In the genomic region with DNA sequence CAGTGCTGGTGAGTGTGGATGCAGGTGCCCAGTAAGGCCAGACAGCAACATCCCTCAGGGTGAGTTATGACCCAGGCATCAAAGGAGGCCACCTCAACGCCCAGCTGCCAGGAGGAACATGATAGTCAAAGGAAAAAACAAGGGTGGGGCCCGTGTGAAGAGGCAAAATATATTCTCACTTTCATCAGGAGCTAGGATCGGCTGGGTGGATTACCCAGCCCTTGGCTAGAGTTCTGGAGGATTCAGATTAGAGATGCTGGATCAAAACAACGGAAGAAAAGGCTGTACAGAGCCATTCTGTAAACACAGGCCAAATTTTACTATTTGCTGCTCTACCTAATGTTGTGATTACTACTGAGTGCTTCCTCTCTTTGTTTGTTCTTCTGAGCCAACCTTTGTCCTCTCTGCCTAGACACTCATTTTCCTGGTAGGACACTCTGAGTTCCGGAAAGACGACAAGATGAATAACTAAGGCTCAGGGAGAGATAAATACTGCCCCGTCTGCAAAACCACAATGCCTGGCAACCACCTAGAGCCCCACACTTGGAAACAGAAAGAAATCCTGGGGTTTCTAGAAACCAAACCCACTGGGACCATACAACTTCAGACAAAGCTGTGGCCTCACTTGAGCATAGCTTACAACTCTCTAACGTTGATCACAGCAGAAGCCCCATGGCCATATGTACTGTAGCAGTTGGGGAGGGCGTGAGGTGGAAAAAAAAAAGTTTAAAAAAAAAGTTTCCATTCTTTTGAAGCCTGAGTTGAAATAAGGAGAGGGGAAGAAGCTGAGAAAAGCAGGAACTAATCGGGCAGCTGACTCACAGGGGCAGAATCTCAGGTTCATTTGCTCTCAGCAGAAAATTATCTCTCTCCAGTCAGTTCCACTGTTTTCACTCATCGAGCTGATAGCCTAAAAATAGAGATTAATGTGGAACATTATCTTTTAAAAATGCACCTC, we compare ENCODE assay signal across 8 cellular contexts. TPM values are rescaled to one million over a fixed set of nuclear protein-coding genes. Genes with fewer than 3 reads are reported as not detected.
DNase-seq lines count a peak whose midpoint lies in the region; ATAC-seq and TF ChIP-seq lines count a peak whose summit lies in the region.

No MANE protein-coding gene starts in this region.

- H4K8ac ChIP-seq in mesenchymal stem cell (ENCODE audit: low read length): peak overlapping the region; percentile 98

- no peaks in the 10 kb centered on the region for H3K36me3 Mint-ChIP-seq in CD14-positive monocyte

- ATAC-seq in GM21447 (IDR thresholded peaks at IDR 0.05; ENCODE audit: unreplicated experiment) (peak; percentile 29), HG03025 (IDR thresholded peaks at IDR 0.05; ENCODE audit: low FRiP score, unreplicated experiment) (no peak)

- H2BK15ac ChIP-seq in mesenchymal stem cell (ENCODE audit: low read depth, poor library complexity, severe bottlenecking): peak overlapping the region; percentile 97

- peak overlapping the region; percentile 96 for H4K91ac ChIP-seq in mesenchymal stem cell (ENCODE audit: low read length)

- peaks cover 58% of the 10 kb centered on the region for H3K4me1 Mint-ChIP-seq in CD14-positive monocyte

- H3K36me3 ChIP-seq in mesenchymal stem cell (ENCODE audit: control insufficient read depth in 1 of 2, insufficient read depth in 2 of 2, low read depth in 1 of 2, low read length in 2 of 2): no peaks in the 10 kb centered on the region

- no peak overlapping the region for H3K4me3 ChIP-seq in astrocyte of the cerebellum (ENCODE audit: low read depth, low read length)
- H3K4me3 ChIP-seq in mesenchymal stem cell (ENCODE audit: insufficient read depth in 1 of 2, low read depth in 1 of 2, low read length in 2 of 2): no peak overlapping the region

- intact Hi-C loops in CD14-positive monocyte (cut with micrococcal nuclease): loop anchor here in 1 of 2 donors (2.0 to 10.0 kb wide), 2 partner anchors 17 to 63 kb away; partner anchors contain the start of gene PMAIP1

- H3K79me1 ChIP-seq in mesenchymal stem cell (replicated peaks; ENCODE audit: low read length, poor library complexity, severe bottlenecking): no peaks in the 10 kb centered on the region

- H3K9me3 ChIP-seq in mesenchymal stem cell (ENCODE audit: control insufficient read depth, low read length): no peaks in the 10 kb centered on the region

- H2BK120ac ChIP-seq in mesenchymal stem cell (ENCODE audit: low read depth, low read length): peak overlapping the region; percentile 77

- peak overlapping the region; percentile 10 for H3K4me2 ChIP-seq in mesenchymal stem cell (ENCODE audit: low read length, poor library complexity, severe bottlenecking)

- peak overlapping the region; percentile 63 to 79 for H3K4me3 Mint-ChIP-seq in CD14-positive monocyte

- peak overlapping the region in 1 of 2 experiments; percentile 56 for H3K23ac ChIP-seq in mesenchymal stem cell (ENCODE audit: low read length in 2 of 2)

- WGBS in mesenchymal stem cell: 7% methylated on average over 8 of the region's 11 CpGs

- H3K18ac ChIP-seq in mesenchymal stem cell (ENCODE audit: low read depth in 1 of 2, low read length in 2 of 2): peak overlapping the region; percentile 85 to 98

- peak overlapping the region in 1 of 2 experiments; percentile 86 for H3K14ac ChIP-seq in mesenchymal stem cell (ENCODE audit: low read length in 2 of 2)

- peaks cover 11% of the 10 kb centered on the region for H3K4me1 ChIP-seq in mesenchymal stem cell (ENCODE audit: control insufficient read depth, insufficient read depth, low read depth, low read length)

- H2AFZ ChIP-seq in mesenchymal stem cell (ENCODE audit: low read depth, low read length): peak overlapping the region; percentile 23

- H2BK12ac ChIP-seq in mesenchymal stem cell (ENCODE audit: low read length in 2 of 2): peak overlapping the region; percentile 91 to 99

- H3K9ac ChIP-seq in mesenchymal stem cell (ENCODE audit: low read length): peak overlapping the region; percentile 59

- H2BK5ac ChIP-seq in mesenchymal stem cell (ENCODE audit: low read depth, low read length, poor library complexity, severe bottlenecking): no peak overlapping the region

- DNase-seq in CD14-positive monocyte (ENCODE audit: low spot score) (peak; percentile 53), NCI-H510A (lab: John Stamatoyannopoulos, UW) (peak; percentile 92), astrocyte of the cerebellum (ENCODE audit: low read depth) (peak; percentile 80), mesenchymal stem cell (peak; percentile 96), retina (no peak), G401 (ENCODE audit: low spot score) (no peak)

- in situ Hi-C loops in astrocyte of the cerebellum (cut with HindIII; ENCODE audit: low sequenced_read_pairs) (no loop called here), G401 (cut with HindIII; ENCODE audit: low sequenced_read_pairs) (no loop called here)

- H3K27me3 ChIP-seq in mesenchymal stem cell (ENCODE audit: control insufficient read depth in 1 of 2, insufficient read depth in 1 of 2, low read length in 2 of 2): no peaks in the 10 kb centered on the region

- H3K4ac ChIP-seq in mesenchymal stem cell (ENCODE audit: low read depth in 1 of 2, low read length in 2 of 2): peak overlapping the region; percentile 62 to 95

- peaks cover 0 to 2% (median 0%) of the 10 kb centered on the region in 7 donors for H3K9me3 Mint-ChIP-seq in CD14-positive monocyte

- peak overlapping the region; percentile 86 to 96 (median 94) for H3K27ac Mint-ChIP-seq in CD14-positive monocyte

- peak overlapping the region; percentile 75 for H3K27ac ChIP-seq in mesenchymal stem cell (ENCODE audit: low read length, poor library complexity, severe bottlenecking)

- TF ChIP-seq CTCF in CD14-positive monocyte (IDR thresholded peaks at IDR 0.05): no peak
- TF ChIP-seq CTCF in astrocyte of the cerebellum (IDR thresholded peaks at IDR 0.05; ENCODE audit: low read depth, low read length, missing control alignments): no peak

- peak overlapping the region; percentile 58 for H2AK5ac ChIP-seq in mesenchymal stem cell (ENCODE audit: low read length, severe bottlenecking)

- no peaks in the 10 kb centered on the region for H3K27me3 Mint-ChIP-seq in CD14-positive monocyte (ENCODE audit: low read depth in 3 of 3)

RNA-seq across cellular contexts. Expression of gene PMAIP1, which starts 17.8 kb away (rescaled TPM):
- polyA plus RNA-seq in CD14-positive monocyte: 10 to 100 TPM; 55.7 to 56.6 TPM
- 84.5 TPM for polyA plus RNA-seq in mesenchymal stem cell (2013, experiment 1 of 2)
- 88.7 TPM for polyA plus RNA-seq in mesenchymal stem cell (2013, experiment 2 of 2)
- 0.27 TPM in 1 of 2 replicates, not detected in the other for total RNA-seq in G401 (2014; rRNA removed; shearing (Covaris generic))

Comparison
In these comparisons a context has a peak if more than half of its experiments do, and no peak if none do; other contexts are left out.
1. DNase-seq: peak in CD14-positive monocyte (single experiment), NCI-H510A (single experiment), astrocyte of the cerebellum (single experiment) and mesenchymal stem cell (single experiment); none in retina (single experiment) and G401 (single experiment).